ENCODE assay signal across 8 cellular contexts in the genomic region with DNA sequence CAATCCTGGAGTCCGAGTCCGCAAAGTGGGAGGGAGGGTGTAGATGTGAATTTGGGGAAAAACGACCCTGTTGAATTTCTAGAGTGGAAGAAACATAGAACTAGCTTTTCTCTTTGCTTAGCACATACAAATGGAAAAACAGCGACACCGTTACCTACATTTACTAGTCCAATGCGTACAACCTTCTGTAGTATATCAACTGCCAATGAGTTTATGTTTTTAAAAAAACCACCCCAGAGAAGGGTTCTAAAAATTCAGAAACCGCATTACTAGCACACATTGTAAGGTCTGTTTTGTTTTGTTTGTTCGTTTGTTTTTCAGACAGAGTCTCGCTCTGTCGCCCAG. TPM values are rescaled to one million over a fixed set of nuclear protein-coding genes. Genes with fewer than 3 reads are reported as not detected.
DNase-seq lines count a peak whose midpoint lies in the region; ATAC-seq and TF ChIP-seq lines count a peak whose summit lies in the region.

No MANE protein-coding gene starts in this region.

- H3K9me3 Mint-ChIP-seq in activated T-helper 1 cell treated with anti-CD3 and anti-CD28 coated beads, Interleukin-12 subunit alpha, Interleukin-12 subunit beta, Interleukin-2, Interleukin-4 antibody, amounts not matched to agents 30 ng/mL and 10 ng/mL and 1 ng/mL, durations not matched to agents 14 hours and 24 hours and 36 hours = no peaks in the 10 kb centered on the region

- no peaks in the 10 kb centered on the region for H3K27me3 ChIP-seq in tibial artery

- H3K27me3 Mint-ChIP-seq in activated T-helper 1 cell treated with anti-CD3 and anti-CD28 coated beads, Interleukin-12 subunit alpha, Interleukin-12 subunit beta, Interleukin-2, Interleukin-4 antibody, amounts not matched to agents 30 ng/mL and 10 ng/mL and 1 ng/mL, durations not matched to agents 14 hours and 24 hours and 36 hours (ENCODE audit: insufficient read depth) = peaks cover 8% of the 10 kb centered on the region

- DNase-seq in activated T-helper 1 cell treated with anti-CD3 and anti-CD28 coated beads, Interleukin-12 subunit alpha, Interleukin-12 subunit beta, Interleukin-2, Interleukin-4 antibody, amounts not matched to agents 30 ng/mL and 10 ng/mL and 1 ng/mL, durations not matched to agents 14 hours and 24 hours and 36 hours (ENCODE audit: low spot score) = no peak
- no peak for DNase-seq in left lobe of liver (ENCODE audit: low spot score)
- DNase-seq in tibial artery = no peak
- DNase-seq in posterior vena cava (ENCODE audit: low spot score) = no peak
- no peak for DNase-seq in NCI-H526 treated with DMSO at 0.1 percent for 48 hours (lab: John Stamatoyannopoulos, UW)
- no peak for DNase-seq in SKM-1 treated with dmso at 0.1 percent for 144 hours (lab: John Stamatoyannopoulos, UW; ENCODE audit: unreplicated experiment)

- peak overlapping the region; percentile 96 for H3K4me3 Mint-ChIP-seq in activated T-helper 1 cell treated with anti-CD3 and anti-CD28 coated beads, Interleukin-12 subunit alpha, Interleukin-12 subunit beta, Interleukin-2, Interleukin-4 antibody, amounts not matched to agents 30 ng/mL and 10 ng/mL and 1 ng/mL, durations not matched to agents 14 hours and 24 hours and 36 hours

- peak overlapping the region; percentile 96 for H3K27ac Mint-ChIP-seq in activated T-helper 1 cell treated with anti-CD3 and anti-CD28 coated beads, Interleukin-12 subunit alpha, Interleukin-12 subunit beta, Interleukin-2, Interleukin-4 antibody, amounts not matched to agents 30 ng/mL and 10 ng/mL and 1 ng/mL, durations not matched to agents 14 hours and 24 hours and 36 hours

- intact Hi-C loops in activated T-helper 1 cell treated with anti-CD3 and anti-CD28 coated beads, Interleukin-12 subunit alpha, Interleukin-12 subunit beta, Interleukin-2, Interleukin-4 antibody, amounts not matched to agents 30 ng/mL and 10 ng/mL and 1 ng/mL, durations not matched to agents 14 hours and 24 hours and 36 hours (cut with micrococcal nuclease) = loop anchor here (1.0 to 5.0 kb wide), 7 partner anchors 49 to 1977 kb away; a partner anchor contains a TSS
- intact Hi-C loops in tibial artery (cut with DNase I; ENCODE audit: low total_unique reads) (no loop called here), posterior vena cava (cut with DNase I) (no loop called here)

- no peak for TF ChIP-seq CTCF in tibial artery (IDR thresholded peaks at IDR 0.05)

- peaks cover 16% of the 10 kb centered on the region for H3K36me3 Mint-ChIP-seq in activated T-helper 1 cell treated with anti-CD3 and anti-CD28 coated beads, Interleukin-12 subunit alpha, Interleukin-12 subunit beta, Interleukin-2, Interleukin-4 antibody, amounts not matched to agents 30 ng/mL and 10 ng/mL and 1 ng/mL, durations not matched to agents 14 hours and 24 hours and 36 hours (ENCODE audit: low read depth)

- peaks cover 11% of the 10 kb centered on the region for H3K4me1 Mint-ChIP-seq in activated T-helper 1 cell treated with anti-CD3 and anti-CD28 coated beads, Interleukin-12 subunit alpha, Interleukin-12 subunit beta, Interleukin-2, Interleukin-4 antibody, amounts not matched to agents 30 ng/mL and 10 ng/mL and 1 ng/mL, durations not matched to agents 14 hours and 24 hours and 36 hours (ENCODE audit: low read depth)

- peaks cover 0 to 24% (median 15%) of the 10 kb centered on the region in 4 donors for H3K4me1 ChIP-seq in tibial artery

- no peaks in the 10 kb centered on the region for H3K36me3 ChIP-seq in tibial artery

- ATAC-seq in GM18517 (IDR thresholded peaks at IDR 0.05; ENCODE audit: unreplicated experiment) (peak; percentile 40), HG02870 (IDR thresholded peaks at IDR 0.05; ENCODE audit: unreplicated experiment) (peak; percentile 19), left lobe of liver (peak; percentile 30)

- peak overlapping the region; percentile 91 to 95 for H3K27ac ChIP-seq in tibial artery

- no peaks in the 10 kb centered on the region for H3K9me3 ChIP-seq in tibial artery

- peak overlapping the region; percentile 91 for H3K4me3 ChIP-seq in tibial artery

RNA-seq across cellular contexts. Expression of a gene that starts 0.3 kb away (rescaled TPM):
- total RNA-seq in activated T-helper 1 cell treated with anti-CD3 and anti-CD28 coated beads, Interleukin-12 subunit alpha, Interleukin-12 subunit beta, Interleukin-2, Interleukin-4 antibody, amounts not matched to agents 30 ng/mL and 10 ng/mL and 1 ng/mL, durations not matched to agents 14 hours and 24 hours and 36 hours = 73.2 and 75.7 TPM in 2 replicates
- total RNA-seq in left lobe of liver (15.1 TPM), posterior vena cava (10 to 100 TPM; 40.4 to 44.4 TPM)

RNA-seq across cellular contexts. Expression of a gene that starts 45.6 kb away (rescaled TPM):
- total RNA-seq in activated T-helper 1 cell treated with anti-CD3 and anti-CD28 coated beads, Interleukin-12 subunit alpha, Interleukin-12 subunit beta, Interleukin-2, Interleukin-4 antibody, amounts not matched to agents 30 ng/mL and 10 ng/mL and 1 ng/mL, durations not matched to agents 14 hours and 24 hours and 36 hours = not detected in 2 replicates
- total RNA-seq in left lobe of liver (not detected), posterior vena cava (not detected)

RNA-seq across cellular contexts. Expression of a gene that starts 59.2 kb away (rescaled TPM):
- total RNA-seq in activated T-helper 1 cell treated with anti-CD3 and anti-CD28 coated beads, Interleukin-12 subunit alpha, Interleukin-12 subunit beta, Interleukin-2, Interleukin-4 antibody, amounts not matched to agents 30 ng/mL and 10 ng/mL and 1 ng/mL, durations not matched to agents 14 hours and 24 hours and 36 hours = 139 and 143 TPM in 2 replicates
- total RNA-seq in left lobe of liver = 10.2 TPM
- total RNA-seq in posterior vena cava = 10 to 100 TPM; 31.7 to 32.7 TPM
